ENCODE assay signal across 1 cellular context in genomic region chr14:23494223-23494622, GRCh38.
TF ChIP-seq lines count a peak whose summit lies in the region.

No MANE protein-coding gene starts in this region.

TF ChIP-seq in SK-N-SH treated with all-trans-retinoic acid at 6 μM for 48 hours, 23 proteins besides CTCF, POLR2A, EP300 and RAD21 (continued from another document):
- TF ChIP-seq ESRRG (CRISPR knock-in tag; IDR thresholded peaks at IDR 0.05), result no peak
TF ChIP-seq in SK-N-SH treated with all-trans-retinoic acid at 6 μM for 48 hours: peak in this region for 0.
